ENCODE assay signal across 10 cellular contexts in the genomic region with DNA sequence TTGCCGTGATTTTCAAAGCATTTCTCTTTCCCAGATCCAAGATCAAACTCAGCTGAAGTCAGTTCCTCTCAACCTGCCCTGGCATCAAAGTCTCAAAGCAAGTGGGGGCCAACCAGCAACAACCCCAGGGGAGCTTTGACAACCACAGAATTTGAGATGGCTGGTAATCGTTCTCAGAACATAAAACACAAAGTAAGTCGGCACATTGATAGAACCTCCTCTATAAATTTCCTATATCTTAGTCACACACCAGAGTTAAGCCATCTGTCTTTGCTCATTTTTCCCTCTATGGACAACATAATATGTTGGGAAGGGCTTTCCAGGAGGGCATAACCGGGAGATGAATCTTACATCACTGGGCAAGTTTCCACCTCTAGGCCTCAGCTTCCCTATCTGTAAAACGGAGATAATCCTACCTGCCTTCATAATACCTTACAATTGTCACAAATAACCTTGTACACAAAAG. TPM values are rescaled to one million over a fixed set of nuclear protein-coding genes. Genes with fewer than 3 reads are reported as not detected.
DNase-seq lines count a peak whose midpoint lies in the region; ATAC-seq and TF ChIP-seq lines count a peak whose summit lies in the region.
"Had no signal": no experiment of that assay in that cellular context is flagged by ENCODE, and none has a peak within 500 bp of the region (broad histone marks: within the 10 kb centered on the region; RNA-seq: fewer than 3 reads in every experiment).

No MANE protein-coding gene starts in this region.

- no peak overlapping the region for H4K8ac ChIP-seq in mesenchymal stem cell (ENCODE audit: low read length)

- no peak overlapping the region for H2BK12ac ChIP-seq in mesenchymal stem cell (ENCODE audit: low read length in 2 of 2)

- no peaks in the 10 kb centered on the region for H3K9me3 ChIP-seq in BLaER1
- H3K9me3 ChIP-seq in mesenchymal stem cell (ENCODE audit: control insufficient read depth, low read length) = no peaks in the 10 kb centered on the region

- H3K4me1 Mint-ChIP-seq in activated CD4-positive, alpha-beta memory T cell treated with anti-CD3 and anti-CD28 coated beads, Interleukin-2, amount 10 ng/mL, durations not matched to agents 7 days and 5 days = peaks cover 70% of the 10 kb centered on the region

- no peak for ATAC-seq in GM19397 (IDR thresholded peaks at IDR 0.05; ENCODE audit: unreplicated experiment)

- H3K4me2 ChIP-seq in BLaER1 (peak overlapping the region; percentile 92), mesenchymal stem cell (ENCODE audit: low read length, poor library complexity, severe bottlenecking) (no peak overlapping the region)

- no peak overlapping the region for H3K14ac ChIP-seq in mesenchymal stem cell (ENCODE audit: low read length in 2 of 2)

- H4K91ac ChIP-seq in mesenchymal stem cell (ENCODE audit: low read length) = no peak overlapping the region

- no peak overlapping the region for H3K23ac ChIP-seq in mesenchymal stem cell (ENCODE audit: low read length in 2 of 2)

- H3K27me3 ChIP-seq in BLaER1 = no peaks in the 10 kb centered on the region
- no peaks in the 10 kb centered on the region for H3K27me3 ChIP-seq in mesenchymal stem cell (ENCODE audit: control insufficient read depth in 1 of 2, insufficient read depth in 1 of 2, low read length in 2 of 2)

- H2BK15ac ChIP-seq in mesenchymal stem cell (ENCODE audit: low read depth, poor library complexity, severe bottlenecking) = no peak overlapping the region

- H3K79me1 ChIP-seq in mesenchymal stem cell (replicated peaks; ENCODE audit: low read length, poor library complexity, severe bottlenecking) = peaks cover 14% of the 10 kb centered on the region

- POLR2A ChIA-PET in activated CD4-positive, alpha-beta memory T cell treated with anti-CD3 and anti-CD28 coated beads, Interleukin-2, amount 10 ng/mL, durations not matched to agents 7 days and 5 days (lab: Charles Lee) = interaction anchor here (0.6 to 3.5 kb wide), 6 partner anchors 15 to 495 kb away, joined by 3 to 37 read pairs (median 6); partner anchors contain the start of genes NUDT13, P4HA1, PPP3CB and SEC24C

- peaks cover 77% of the 10 kb centered on the region for H3K36me3 Mint-ChIP-seq in activated CD4-positive, alpha-beta memory T cell treated with anti-CD3 and anti-CD28 coated beads, Interleukin-2, amount 10 ng/mL, durations not matched to agents 7 days and 5 days (ENCODE audit: low read depth)

- DNase-seq in GM12865 (ENCODE audit: low read depth) (peak; percentile 12), mesenchymal stem cell (peak; percentile 13), SIG-M5 treated with dmso at 0.1 percent for 504 hours (lab: John Stamatoyannopoulos, UW; ENCODE audit: unreplicated experiment) (no peak), kidney glomerular epithelial cell (lab: John Stamatoyannopoulos, UW) (no peak), NCI-H1694 treated with DMSO at 0.1 percent for 48 hours (lab: John Stamatoyannopoulos, UW) (no peak)
- DNase-seq in activated CD4-positive, alpha-beta memory T cell treated with anti-CD3 and anti-CD28 coated beads, Interleukin-2, amount 10 ng/mL, durations not matched to agents 7 days and 5 days = no peak
- DNase-seq: activated CD4-positive, CD25-positive, alpha-beta regulatory T cell; stimulated activated CD4-positive, alpha-beta T cell treated with anti-CD3 and anti-CD28 coated beads, Interleukin-2, amount 100 ng/mL, for 48 hours had no signal

- H2BK120ac ChIP-seq in mesenchymal stem cell (ENCODE audit: low read depth, low read length) = no peak overlapping the region

- H3K36me3 ChIP-seq in BLaER1 = peaks cover 48% of the 10 kb centered on the region
- peaks cover 9 to 45% of the 10 kb centered on the region in 2 experiments for H3K36me3 ChIP-seq in mesenchymal stem cell (ENCODE audit: control insufficient read depth in 1 of 2, insufficient read depth in 2 of 2, low read depth in 1 of 2, low read length in 2 of 2)

- no peak overlapping the region for H2BK5ac ChIP-seq in mesenchymal stem cell (ENCODE audit: low read depth, low read length, poor library complexity, severe bottlenecking)

- H2AFZ ChIP-seq in mesenchymal stem cell (ENCODE audit: low read depth, low read length) = no peak overlapping the region

- H3K27ac ChIP-seq in BLaER1 (0 out of 2 replicates have a peak overlapping the region, but pooled peaks have one; percentile 40), mesenchymal stem cell (ENCODE audit: low read length, poor library complexity, severe bottlenecking) (no peak overlapping the region)

- peak overlapping the region; percentile 95 for H3K27ac Mint-ChIP-seq in activated CD4-positive, alpha-beta memory T cell treated with anti-CD3 and anti-CD28 coated beads, Interleukin-2, amount 10 ng/mL, durations not matched to agents 7 days and 5 days

- no peak overlapping the region for H3K4me3 Mint-ChIP-seq in activated CD4-positive, alpha-beta memory T cell treated with anti-CD3 and anti-CD28 coated beads, Interleukin-2, amount 10 ng/mL, durations not matched to agents 7 days and 5 days

- no peak for TF ChIP-seq CTCF in GM12865 (IDR thresholded peaks at IDR 0.05; ENCODE audit: insufficient read depth, low read depth, low read length, missing control alignments)

- peak overlapping the region; percentile 37 for H2AK5ac ChIP-seq in mesenchymal stem cell (ENCODE audit: low read length, severe bottlenecking)

- no peak overlapping the region for H3K4ac ChIP-seq in mesenchymal stem cell (ENCODE audit: low read depth in 1 of 2, low read length in 2 of 2)

- CTCF ChIA-PET in activated CD4-positive, alpha-beta memory T cell treated with anti-CD3 and anti-CD28 coated beads, Interleukin-2, amount 10 ng/mL, durations not matched to agents 7 days and 5 days (lab: Charles Lee) = interaction anchor here (1.3 kb wide), 1 partner anchor 15 kb away, joined by 6 read pairs; no protein-coding TSS in a partner anchor

- 80% methylated on average over 5 of the region's 5 CpGs for WGBS in mesenchymal stem cell

- no peaks in the 10 kb centered on the region for H4K20me1 ChIP-seq in BLaER1

- peak overlapping the region; percentile 91; the same call in 1 of the 2 replicates for H3K9ac ChIP-seq in BLaER1
- H3K9ac ChIP-seq in mesenchymal stem cell (ENCODE audit: low read length) = peak overlapping the region; percentile 96

- no peak overlapping the region for H3K4me3 ChIP-seq in BLaER1
- no peak overlapping the region for H3K4me3 ChIP-seq in GM12865 (ENCODE audit: low read depth, low read length)
- peak overlapping the region in 1 of 2 experiments; percentile 91 for H3K4me3 ChIP-seq in mesenchymal stem cell (ENCODE audit: insufficient read depth in 1 of 2, low read depth in 1 of 2, low read length in 2 of 2)

- no peak overlapping the region for H3K18ac ChIP-seq in mesenchymal stem cell (ENCODE audit: low read depth in 1 of 2, low read length in 2 of 2)

- no peaks in the 10 kb centered on the region for H3K27me3 Mint-ChIP-seq in activated CD4-positive, alpha-beta memory T cell treated with anti-CD3 and anti-CD28 coated beads, Interleukin-2, amount 10 ng/mL, durations not matched to agents 7 days and 5 days

- H3K4me1 ChIP-seq in BLaER1 (peaks cover 78% of the 10 kb centered on the region), mesenchymal stem cell (ENCODE audit: control insufficient read depth, insufficient read depth, low read depth, low read length) (peaks cover 12% of the 10 kb centered on the region)

- H3K9me3 Mint-ChIP-seq in activated CD4-positive, alpha-beta memory T cell treated with anti-CD3 and anti-CD28 coated beads, Interleukin-2, amount 10 ng/mL, durations not matched to agents 7 days and 5 days = no peaks in the 10 kb centered on the region

RNA-seq across cellular contexts. Expression of gene DNAJC9, which starts 1.2 kb away (rescaled TPM):
- total RNA-seq in activated CD4-positive, alpha-beta memory T cell treated with anti-CD3 and anti-CD28 coated beads, Interleukin-2, amount 10 ng/mL, durations not matched to agents 7 days and 5 days = 10 to 100 TPM; 46.9 to 49.6 TPM
- polyA plus RNA-seq in mesenchymal stem cell (2013, experiment 1 of 2) = 13.3 TPM
- 13.1 TPM for polyA plus RNA-seq in mesenchymal stem cell (2013, experiment 2 of 2)

RNA-seq across cellular contexts. Expression of gene MRPS16, which starts 4.2 kb away (rescaled TPM):
- total RNA-seq in activated CD4-positive, alpha-beta memory T cell treated with anti-CD3 and anti-CD28 coated beads, Interleukin-2, amount 10 ng/mL, durations not matched to agents 7 days and 5 days = 10 to 100 TPM; 77.5 to 80.8 TPM
- 64.8 TPM for polyA plus RNA-seq in mesenchymal stem cell (2013, experiment 1 of 2)
- 68.9 TPM for polyA plus RNA-seq in mesenchymal stem cell (2013, experiment 2 of 2)

Comparison
In these comparisons a context has a peak if more than half of its experiments do, and no peak if none do; other contexts are left out.
1. DNase-seq: peak in GM12865 (single experiment) and mesenchymal stem cell (single experiment); none in activated CD4-positive, alpha-beta memory T cell treated with anti-CD3 and anti-CD28 coated beads, Interleukin-2, amount 10 ng/mL, durations not matched to agents 7 days and 5 days (single experiment), SIG-M5 treated with dmso at 0.1 percent for 504 hours (single experiment), kidney glomerular epithelial cell (single experiment) and NCI-H1694 treated with DMSO at 0.1 percent for 48 hours (single experiment).